ENCODE assay signal across 15 cellular contexts in the genomic region with DNA sequence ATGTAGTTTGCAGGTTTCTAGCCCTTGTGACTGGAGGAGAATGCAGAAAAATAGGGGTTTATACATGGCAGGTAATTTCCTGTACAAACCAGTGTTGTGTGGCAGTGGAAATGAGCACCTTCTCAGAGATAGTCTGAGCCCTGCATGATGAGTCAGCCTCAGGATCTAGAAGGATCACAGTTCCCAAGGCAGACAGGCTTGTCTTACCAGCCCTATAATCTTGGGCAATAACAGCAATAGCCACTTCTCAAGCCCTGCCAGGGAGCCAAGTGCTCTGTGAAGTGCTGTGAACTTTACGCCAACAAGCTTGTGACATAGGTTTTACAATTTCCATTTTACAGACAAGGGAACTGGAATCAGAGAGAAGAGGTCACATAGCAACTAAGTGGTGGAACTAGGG.
DNase-seq lines count a peak whose midpoint lies in the region; FAIRE-seq and TF ChIP-seq lines count a peak whose summit lies in the region.
"Had no signal": no experiment of that assay in that cellular context is flagged by ENCODE, and none has a peak within 500 bp of the region (broad histone marks: within the 10 kb centered on the region; RNA-seq: fewer than 3 reads in every experiment).

No MANE protein-coding gene starts in this region.

- peak overlapping the region; percentile 49 for H3K27ac Mint-ChIP-seq in MCF 10A (ENCODE audit: low read depth, unreplicated experiment)
- no peak overlapping the region for H3K27ac Mint-ChIP-seq in CD8-positive, alpha-beta memory T cell
- H3K27ac Mint-ChIP-seq: IgD-negative memory B cell had no signal

- no peak for TF ChIP-seq POLR2A in breast epithelium (IDR thresholded peaks at IDR 0.05)

- BruUV-seq in MCF 10A (replicated peaks; lab: Mats Ljungman, UMichigan): no TSS peak

- no peaks in the 10 kb centered on the region for H3K9me3 Mint-ChIP-seq in MCF 10A (ENCODE audit: unreplicated experiment)
- H3K9me3 Mint-ChIP-seq in CD8-positive, alpha-beta memory T cell: peaks cover 0 to 3% (median 0%) of the 10 kb centered on the region in 5 donors

- H3K27me3 Mint-ChIP-seq in MCF 10A (ENCODE audit: insufficient read depth, unreplicated experiment): no peaks in the 10 kb centered on the region
- peaks cover 0 to under 1% of the 10 kb centered on the region in 2 donors for H3K27me3 Mint-ChIP-seq in CD8-positive, alpha-beta memory T cell

- H3K4me2 ChIP-seq in hepatocyte: no peak overlapping the region

- H3K9me3 ChIP-seq in breast epithelium (no peaks in the 10 kb centered on the region), hepatocyte (ENCODE audit: low read depth) (no peaks in the 10 kb centered on the region)
- no peaks in the 10 kb centered on the region for H3K9me3 ChIP-seq in CD8-positive, alpha-beta memory T cell (ENCODE audit: low read length)
- H3K9me3 ChIP-seq: thoracic aorta had no signal

- H3K4me3 ChIP-seq in breast epithelium: no peak overlapping the region
- H3K4me3 ChIP-seq in hepatocyte: no peak overlapping the region
- H3K4me3 ChIP-seq in CD8-positive, alpha-beta memory T cell (ENCODE audit: low read length): no peak overlapping the region
- H3K4me3 ChIP-seq: thoracic aorta had no signal

- H3K27me3 ChIP-seq in breast epithelium (no peaks in the 10 kb centered on the region), hepatocyte (no peaks in the 10 kb centered on the region)
- no peaks in the 10 kb centered on the region for H3K27me3 ChIP-seq in CD8-positive, alpha-beta memory T cell (ENCODE audit: insufficient read depth, low read length, poor library complexity, severe bottlenecking)

- peaks cover 7% of the 10 kb centered on the region for H3K36me3 Mint-ChIP-seq in MCF 10A (ENCODE audit: insufficient read depth, unreplicated experiment)
- no peaks in the 10 kb centered on the region for H3K36me3 Mint-ChIP-seq in CD8-positive, alpha-beta memory T cell

- DNase-seq in MCF 10A (ENCODE audit: unreplicated experiment): peak; percentile 83
- DNase-seq in breast epithelium (ENCODE audit: low spot score in 2 of 2): no peak
- peak; percentile 60 for DNase-seq in RWPE1 (ENCODE audit: low spot score)
- peak; percentile 80 for DNase-seq in hepatocyte (ENCODE audit: low spot score)
- peak; percentile 55 for DNase-seq in urothelium cell line (ENCODE audit: low spot score)
- DNase-seq in HuH-7.5 (ENCODE audit: low spot score): no peak
- no peak for DNase-seq in CD8-positive, alpha-beta memory T cell
- no peak for DNase-seq in NCI-H2196 treated with DMSO at 0.1 percent for 48 hours (lab: John Stamatoyannopoulos, UW; ENCODE audit: unreplicated experiment)
- DNase-seq: activated naive CD4-positive, alpha-beta T cell treated with anti-CD3 and anti-CD28 coated beads, Interleukin-2, amount 50 U/mL, for 16 hours; central memory CD4-positive, alpha-beta T cell; DMS153; NCI-H1694 treated with DMSO at 0.1 percent for 48 hours; WERI-Rb-1 had no signal

- no peak overlapping the region for H3K4me3 Mint-ChIP-seq in MCF 10A (ENCODE audit: unreplicated experiment)
- no peak overlapping the region for H3K4me3 Mint-ChIP-seq in CD8-positive, alpha-beta memory T cell
- H3K4me3 Mint-ChIP-seq: IgD-negative memory B cell had no signal

- H3K27ac ChIP-seq in breast epithelium (no peak overlapping the region), RWPE1 (no peak overlapping the region; the same call in 1 of the 2 replicates), hepatocyte (peak overlapping the region; percentile 80)
- no peak overlapping the region for H3K27ac ChIP-seq in CD8-positive, alpha-beta memory T cell (ENCODE audit: low read depth, low read length)
- H3K27ac ChIP-seq: thoracic aorta, WERI-Rb-1 had no signal

- no peak overlapping the region for H2AFZ ChIP-seq in hepatocyte

- WGBS in hepatocyte (ENCODE audit: low lambda C conversion rate, missing lambda C conversion rate): 59% methylated on average over 1 of the region's 1 CpG

- peaks cover 33% of the 10 kb centered on the region for H3K4me1 Mint-ChIP-seq in MCF 10A (ENCODE audit: insufficient read depth, unreplicated experiment)
- H3K4me1 Mint-ChIP-seq in CD8-positive, alpha-beta memory T cell: peaks cover 0 to 3% (median 2%) of the 10 kb centered on the region in 3 donors

- H3K4me1 ChIP-seq in breast epithelium (no peaks in the 10 kb centered on the region), hepatocyte (ENCODE audit: insufficient read depth) (peaks cover 4% of the 10 kb centered on the region)
- H3K4me1 ChIP-seq in CD8-positive, alpha-beta memory T cell (ENCODE audit: insufficient read depth, low read length): no peaks in the 10 kb centered on the region

- H3K79me2 ChIP-seq in hepatocyte: no peaks in the 10 kb centered on the region

- FAIRE-seq in urothelium cell line (lab: Jason Lieb, UNC): no peak

- TF ChIP-seq CTCF in MCF 10A (IDR thresholded peaks at IDR 0.05; ENCODE audit: unreplicated experiment) (no peak), breast epithelium (IDR thresholded peaks at IDR 0.05) (no peak), RWPE1 (conservative IDR thresholded peaks at IDR 0.05; ENCODE audit: low read depth) (no peak), hepatocyte (IDR thresholded peaks at IDR 0.05; ENCODE audit: poor library complexity) (no peak)

- CTCF ChIA-PET in MCF 10A (lab: Yijun Ruan, JAX) (interaction anchor here (1.0 kb wide), 1 partner anchor 62 kb away, joined by 3 read pairs; no protein-coding TSS in a partner anchor), RWPE1 (lab: Yijun Ruan, JAX) (interaction anchor here (0.6 to 1.0 kb wide), 3 partner anchors 12 to 476 kb away, joined by 3 to 4 read pairs (median 3); no protein-coding TSS in a partner anchor)
- CTCF ChIA-PET in CD8-positive, alpha-beta memory T cell (lab: Charles Lee): interaction anchor here (1.9 kb wide), 1 partner anchor 74 kb away, joined by 5 read pairs; no protein-coding TSS in a partner anchor

- H4K20me1 ChIP-seq in hepatocyte (ENCODE audit: insufficient read depth, poor library complexity, severe bottlenecking): no peaks in the 10 kb centered on the region

- H3K36me3 ChIP-seq in breast epithelium: no peaks in the 10 kb centered on the region
- H3K36me3 ChIP-seq in hepatocyte (replicated peaks; ENCODE audit: insufficient read depth, low read depth): no peaks in the 10 kb centered on the region
- H3K36me3 ChIP-seq in CD8-positive, alpha-beta memory T cell (ENCODE audit: insufficient read depth, low read length): no peaks in the 10 kb centered on the region
- H3K36me3 ChIP-seq: thoracic aorta, WERI-Rb-1 had no signal

- H3K9me2 ChIP-seq in hepatocyte (replicated peaks; ENCODE audit: insufficient read depth): no peaks in the 10 kb centered on the region

- intact Hi-C loops in MCF 10A (cut with micrococcal nuclease): no loop called here
- intact Hi-C loops in breast epithelium (cut with DNase I; ENCODE audit: low total_unique reads): no loop called here

- POLR2A ChIA-PET in MCF 10A (lab: Yijun Ruan, JAX): interaction anchor here (0.8 to 2.5 kb wide), 3 partner anchors 9 to 20 kb away, joined by 3 to 16 read pairs (median 3); no protein-coding TSS in a partner anchor
- POLR2A ChIA-PET in RWPE1 (lab: Yijun Ruan, JAX; ENCODE audit: low non-redundant PET): no interaction called here
- POLR2A ChIA-PET in CD8-positive, alpha-beta memory T cell (lab: Charles Lee): no interaction called here

Comparison
In these comparisons a context has a peak if more than half of its experiments do, and no peak if none do; other contexts are left out.
1. DNase-seq: peak in MCF 10A (single experiment), RWPE1 (single experiment), hepatocyte (single experiment) and urothelium cell line (single experiment); none in breast epithelium (0 of 2), HuH-7.5 (single experiment), CD8-positive, alpha-beta memory T cell (0 of 5) and NCI-H2196 treated with DMSO at 0.1 percent for 48 hours (single experiment).